9 cellular contexts compared by ENCODE assay signal in genomic region chr12:19572920-19573558, GRCh38.
A peak's percentile ranks its signal among the peaks of the same experiment; 100 is the strongest.
DNase-seq lines count a peak whose midpoint lies in the region; ATAC-seq, FAIRE-seq and TF ChIP-seq lines count a peak whose summit lies in the region.
"Had no signal": no experiment of that assay in that cellular context is flagged by ENCODE, and none has a peak within 500 bp of the region (broad histone marks: within the 10 kb centered on the region; RNA-seq: fewer than 3 reads in every experiment).

No MANE protein-coding gene starts in this region.

- in situ Hi-C loops in T47D (cut with HindIII; ENCODE audit: low pct_unique_long_range_greater_than_20kb, low sequenced_read_pairs) = no loop called here

- TF ChIP-seq POLR2A in A549 (IDR thresholded peaks at IDR 0.05; ENCODE audit: low read length) = no peak

- peaks cover 10% of the 10 kb centered on the region; the same call in 2 of the 3 replicates for H3K4me1 ChIP-seq in A549

- TF ChIP-seq CTCF in A549 (IDR thresholded peaks at IDR 0.05) = peak; percentile 48

- H3K4me2 ChIP-seq in A549 = no peak overlapping the region

- FAIRE-seq in A549 (lab: Jason Lieb, UNC) = no peak

- no peak for TF ChIP-seq EP300 in A549 (IDR thresholded peaks at IDR 0.05)

- no peak overlapping the region for H3K27ac ChIP-seq in A549

- peak in 1 of 2 experiments; percentile 68 for DNase-seq in A549 (ENCODE audit: low read depth in 1 of 2, low spot score in 1 of 2)
- DNase-seq in EL = peak; percentile 64
- DNase-seq in NCI-H748 (lab: John Stamatoyannopoulos, UW; ENCODE audit: unreplicated experiment) = peak; percentile 65
- peak; percentile 17 to 77 for DNase-seq in T47D (ENCODE audit: low read depth in 1 of 2, low spot score in 1 of 2)
- peak; percentile 39 for DNase-seq in myocyte (ENCODE audit: low read depth)
- no peak for DNase-seq in mesenteric fat pad (ENCODE audit: low spot score)
- DNase-seq in GDM1 (lab: John Stamatoyannopoulos, UW) = no peak
- DNase-seq: left cardiac atrium had no signal

- no peaks in the 10 kb centered on the region for H3K9me3 ChIP-seq in A549

- POLR2A ChIA-PET in A549 (lab: Yijun Ruan, JAX) = no interaction called here

- TF ChIP-seq RAD21 in A549 (conservative IDR thresholded peaks at IDR 0.05 in 1 of 2, IDR thresholded peaks at IDR 0.05 in 1 of 2) = peak; percentile 48 to 70; a peak in 4 of 5 replicates

- no peak overlapping the region for H3K4me3 ChIP-seq in A549

- CTCF ChIA-PET in A549 (lab: Yijun Ruan, JAX) = interaction anchor here (0.7 to 1.4 kb wide), 2 partner anchors 26 to 1989 kb away, joined by 3 read pairs; no protein-coding TSS in a partner anchor

- ATAC-seq in A549 = peak in 1 of 2 experiments; percentile 66; a peak in 3 of 6 replicates
- peak; percentile 64 for ATAC-seq in HG02981 (IDR thresholded peaks at IDR 0.05; ENCODE audit: unreplicated experiment)

- WGBS in A549 (ENCODE audit: missing lambda C conversion rate) = 76% methylated on average over 16 of the region's 16 CpGs

TF ChIP-seq in A549, 52 proteins besides CTCF, POLR2A, EP300 and RAD21:
- TF ChIP-seq NFE2L2 (conservative IDR thresholded peaks at IDR 0.05; ENCODE audit: low read length) (no peak), SMC3 (IDR thresholded peaks at IDR 0.05) (peak; percentile 32; the same call in 1 of the 3 replicates)

Comparison
In these comparisons a context has a peak if more than half of its experiments do, and no peak if none do; other contexts are left out.
1. DNase-seq: peak in EL (single experiment), NCI-H748 (single experiment), T47D (2 of 2) and myocyte (single experiment); none in mesenteric fat pad (single experiment) and GDM1 (single experiment).